ENCODE assay signal across 8 cellular contexts in genomic region chr3:23202203-23202920, GRCh38. TPM values are rescaled to one million over a fixed set of nuclear protein-coding genes. Genes with fewer than 3 reads are reported as not detected.
DNase-seq lines count a peak whose midpoint lies in the region; ATAC-seq and TF ChIP-seq lines count a peak whose summit lies in the region.

No MANE protein-coding gene starts in this region.

- no peak for TF ChIP-seq CTCF in AG04449 (IDR thresholded peaks at IDR 0.05; ENCODE audit: insufficient read depth, low read length, missing control alignments)
- TF ChIP-seq CTCF in foreskin fibroblast (IDR thresholded peaks at IDR 0.05; ENCODE audit: low read depth, low read length) = no peak
- no peak for TF ChIP-seq CTCF in omental fat pad (IDR thresholded peaks at IDR 0.05)

- CTCF ChIA-PET in AG04449 (lab: Yijun Ruan, JAX) = interaction anchor here (0.6 to 0.7 kb wide), 2 partner anchors 19 to 241 kb away, joined by 3 read pairs; no protein-coding TSS in a partner anchor
- CTCF ChIA-PET in activated CD8-positive, alpha-beta memory T cell treated with anti-CD3 and anti-CD28 coated beads, Interleukin-2, amount 10 ng/mL, durations not matched to agents 7 days and 5 days (lab: Charles Lee) = no interaction called here

- H3K4me1 Mint-ChIP-seq in activated CD8-positive, alpha-beta memory T cell treated with anti-CD3 and anti-CD28 coated beads, Interleukin-2, amount 10 ng/mL, durations not matched to agents 7 days and 5 days = peaks cover 8% of the 10 kb centered on the region

- peak; percentile 35 for ATAC-seq in GM18909 (IDR thresholded peaks at IDR 0.05; ENCODE audit: poor library complexity, unreplicated experiment)
- peak; percentile 20 for ATAC-seq in HG03342 (IDR thresholded peaks at IDR 0.05; ENCODE audit: unreplicated experiment)
- peak; percentile 44 for ATAC-seq in activated CD8-positive, alpha-beta memory T cell treated with anti-CD3 and anti-CD28 coated beads, Interleukin-2, amount 10 ng/mL, durations not matched to agents 7 days and 5 days
- peak; percentile 31 for ATAC-seq in omental fat pad (ENCODE audit: low FRiP score)
- ATAC-seq in HG02973 (IDR thresholded peaks at IDR 0.05; ENCODE audit: unreplicated experiment) = no peak

- H3K9me3 Mint-ChIP-seq in activated CD8-positive, alpha-beta memory T cell treated with anti-CD3 and anti-CD28 coated beads, Interleukin-2, amount 10 ng/mL, durations not matched to agents 7 days and 5 days (ENCODE audit: low read depth) = no peaks in the 10 kb centered on the region

- no peak overlapping the region for H3K27ac Mint-ChIP-seq in activated CD8-positive, alpha-beta memory T cell treated with anti-CD3 and anti-CD28 coated beads, Interleukin-2, amount 10 ng/mL, durations not matched to agents 7 days and 5 days

- peak overlapping the region; percentile 94 for H3K4me3 ChIP-seq in AG04449 (ENCODE audit: low read depth, low read length)
- peak overlapping the region; percentile 79 to 91 for H3K4me3 ChIP-seq in foreskin fibroblast (ENCODE audit: low read depth in 1 of 2, low read length in 2 of 2)

- no peaks in the 10 kb centered on the region for H3K36me3 Mint-ChIP-seq in activated CD8-positive, alpha-beta memory T cell treated with anti-CD3 and anti-CD28 coated beads, Interleukin-2, amount 10 ng/mL, durations not matched to agents 7 days and 5 days

- H3K4me3 Mint-ChIP-seq in activated CD8-positive, alpha-beta memory T cell treated with anti-CD3 and anti-CD28 coated beads, Interleukin-2, amount 10 ng/mL, durations not matched to agents 7 days and 5 days = peak overlapping the region; percentile 31

- peaks cover 46% of the 10 kb centered on the region for H3K27me3 Mint-ChIP-seq in activated CD8-positive, alpha-beta memory T cell treated with anti-CD3 and anti-CD28 coated beads, Interleukin-2, amount 10 ng/mL, durations not matched to agents 7 days and 5 days

- DNase-seq in AG04449 (ENCODE audit: low read depth, low spot score) (no peak), foreskin fibroblast (peak; percentile 16 to 60), omental fat pad (ENCODE audit: low spot score) (peak; percentile 34), GOT3 (lab: John Stamatoyannopoulos, UW) (no peak)
- DNase-seq in activated CD8-positive, alpha-beta memory T cell treated with anti-CD3 and anti-CD28 coated beads, Interleukin-2, amount 10 ng/mL, durations not matched to agents 7 days and 5 days = no peak

- POLR2A ChIA-PET in AG04449 (lab: Yijun Ruan, JAX) = no interaction called here

RNA-seq across cellular contexts. Expression of gene UBE2E2, which starts 0.8 kb away (rescaled TPM):
- under 1 TPM; 0.77 to 0.82 TPM for total RNA-seq in activated CD8-positive, alpha-beta memory T cell treated with anti-CD3 and anti-CD28 coated beads, Interleukin-2, amount 10 ng/mL, durations not matched to agents 7 days and 5 days
- total RNA-seq in omental fat pad = 10 to 100 TPM; 25.9 to 93.4 (median 73.9) TPM

Comparison
In these comparisons a context has a peak if more than half of its experiments do, and no peak if none do; other contexts are left out.
1. DNase-seq: peak in foreskin fibroblast (2 of 2) and omental fat pad (single experiment); none in AG04449 (single experiment), activated CD8-positive, alpha-beta memory T cell treated with anti-CD3 and anti-CD28 coated beads, Interleukin-2, amount 10 ng/mL, durations not matched to agents 7 days and 5 days (single experiment) and GOT3 (single experiment).
2. RNA of gene UBE2E2, which starts 0.8 kb away (total RNA-seq): 25.9 to 93.4 TPM in omental fat pad; 0.77 to 0.82 TPM in activated CD8-positive, alpha-beta memory T cell treated with anti-CD3 and anti-CD28 coated beads, Interleukin-2, amount 10 ng/mL, durations not matched to agents 7 days and 5 days; every median in the first group is over 10 times any median in the second.